Comparison of ENCODE assay signal across 1 cellular context in genomic region chrX:102712967-102713677, GRCh38.
TF ChIP-seq lines count a peak whose summit lies in the region.

No MANE protein-coding gene starts in this region.

TF ChIP-seq in SK-N-SH treated with all-trans-retinoic acid at 6 μM for 48 hours, 23 proteins besides CTCF, POLR2A, EP300 and RAD21 (continued from another document):
- TF ChIP-seq, protein P1, sequence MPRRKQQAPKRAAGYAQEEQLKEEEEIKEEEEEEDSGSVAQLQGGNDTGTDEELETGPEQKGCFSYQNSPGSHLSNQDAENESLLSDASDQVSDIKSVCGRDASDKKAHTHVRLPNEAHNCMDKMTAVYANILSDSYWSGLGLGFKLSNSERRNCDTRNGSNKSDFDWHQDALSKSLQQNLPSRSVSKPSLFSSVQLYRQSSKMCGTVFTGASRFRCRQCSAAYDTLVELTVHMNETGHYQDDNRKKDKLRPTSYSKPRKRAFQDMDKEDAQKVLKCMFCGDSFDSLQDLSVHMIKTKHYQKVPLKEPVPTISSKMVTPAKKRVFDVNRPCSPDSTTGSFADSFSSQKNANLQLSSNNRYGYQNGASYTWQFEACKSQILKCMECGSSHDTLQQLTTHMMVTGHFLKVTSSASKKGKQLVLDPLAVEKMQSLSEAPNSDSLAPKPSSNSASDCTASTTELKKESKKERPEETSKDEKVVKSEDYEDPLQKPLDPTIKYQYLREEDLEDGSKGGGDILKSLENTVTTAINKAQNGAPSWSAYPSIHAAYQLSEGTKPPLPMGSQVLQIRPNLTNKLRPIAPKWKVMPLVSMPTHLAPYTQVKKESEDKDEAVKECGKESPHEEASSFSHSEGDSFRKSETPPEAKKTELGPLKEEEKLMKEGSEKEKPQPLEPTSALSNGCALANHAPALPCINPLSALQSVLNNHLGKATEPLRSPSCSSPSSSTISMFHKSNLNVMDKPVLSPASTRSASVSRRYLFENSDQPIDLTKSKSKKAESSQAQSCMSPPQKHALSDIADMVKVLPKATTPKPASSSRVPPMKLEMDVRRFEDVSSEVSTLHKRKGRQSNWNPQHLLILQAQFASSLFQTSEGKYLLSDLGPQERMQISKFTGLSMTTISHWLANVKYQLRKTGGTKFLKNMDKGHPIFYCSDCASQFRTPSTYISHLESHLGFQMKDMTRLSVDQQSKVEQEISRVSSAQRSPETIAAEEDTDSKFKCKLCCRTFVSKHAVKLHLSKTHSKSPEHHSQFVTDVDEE (CRISPR knock-in tag; IDR thresholded peaks at IDR 0.05), result no peak
- TF ChIP-seq PPARA (CRISPR knock-in tag; IDR thresholded peaks at IDR 0.05; ENCODE audit: borderline replicate concordance) (no peak), ZFP30 (CRISPR knock-in tag; IDR thresholded peaks at IDR 0.05) (no peak), ZFP3 (CRISPR knock-in tag; IDR thresholded peaks at IDR 0.05) (no peak), ISL1 (CRISPR knock-in tag; IDR thresholded peaks at IDR 0.05) (no peak), ARNTL (CRISPR knock-in tag; IDR thresholded peaks at IDR 0.05; ENCODE audit: borderline replicate concordance, low read depth) (no peak), TCF4 (CRISPR knock-in tag; IDR thresholded peaks at IDR 0.05; ENCODE audit: borderline replicate concordance) (no peak), CREB5 (CRISPR knock-in tag; IDR thresholded peaks at IDR 0.05; ENCODE audit: low read depth) (no peak), SNAI2 (CRISPR knock-in tag; IDR thresholded peaks at IDR 0.05) (no peak), ESRRG (CRISPR knock-in tag; IDR thresholded peaks at IDR 0.05) (no peak), CSRNP3 (CRISPR knock-in tag; IDR thresholded peaks at IDR 0.05) (no peak), GLIS3 (CRISPR knock-in tag; IDR thresholded peaks at IDR 0.05) (no peak)
- TF ChIP-seq, protein P2, sequence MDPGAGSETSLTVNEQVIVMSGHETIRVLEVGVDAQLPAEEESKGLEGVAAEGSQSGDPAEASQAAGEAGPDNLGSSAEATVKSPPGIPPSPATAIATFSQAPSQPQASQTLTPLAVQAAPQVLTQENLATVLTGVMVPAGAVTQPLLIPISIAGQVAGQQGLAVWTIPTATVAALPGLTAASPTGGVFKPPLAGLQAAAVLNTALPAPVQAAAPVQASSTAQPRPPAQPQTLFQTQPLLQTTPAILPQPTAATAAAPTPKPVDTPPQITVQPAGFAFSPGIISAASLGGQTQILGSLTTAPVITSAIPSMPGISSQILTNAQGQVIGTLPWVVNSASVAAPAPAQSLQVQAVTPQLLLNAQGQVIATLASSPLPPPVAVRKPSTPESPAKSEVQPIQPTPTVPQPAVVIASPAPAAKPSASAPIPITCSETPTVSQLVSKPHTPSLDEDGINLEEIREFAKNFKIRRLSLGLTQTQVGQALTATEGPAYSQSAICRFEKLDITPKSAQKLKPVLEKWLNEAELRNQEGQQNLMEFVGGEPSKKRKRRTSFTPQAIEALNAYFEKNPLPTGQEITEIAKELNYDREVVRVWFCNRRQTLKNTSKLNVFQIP (CRISPR knock-in tag; IDR thresholded peaks at IDR 0.05; ENCODE audit: borderline replicate concordance, low read depth), result no peak
